22 cellular contexts compared by ENCODE assay signal in genomic region chr4:41510179-41510578, GRCh38. TPM values are rescaled to one million over a fixed set of nuclear protein-coding genes. Genes with fewer than 3 reads are reported as not detected.
"Had no signal": no experiment of that assay in that cellular context is flagged by ENCODE, and none has a peak within 500 bp of the region (broad histone marks: within the 10 kb centered on the region; RNA-seq: fewer than 3 reads in every experiment).

No MANE protein-coding gene starts in this region.

- H3K27me3 ChIP-seq: ovary, stomach, tibial artery, upper lobe of right lung had no signal

- H3K27ac ChIP-seq: ovary, skin epidermis, stomach, upper lobe of right lung had no signal

- ATAC-seq: natural killer cell treated with Interleukin-12 subunit alpha and Interleukin-12 subunit beta and Interleukin-15 and Interleukin-18, amount 100 ng/mL, for 72 hours; sciatic nerve; stimulated activated naive B cell treated with anti-CD40 and anti-IgM and Interleukin-4, amounts not matched to agents 10 μg/mL and 1 μg/mL and 100 μg/mL, for 72 hours; stimulated activated naive CD8-positive, alpha-beta T cell treated with anti-CD3 and anti-CD28 coated beads, Interleukin-15, Interleukin-2, amounts not matched to agents 100 U/mL and 50 U/mL, for 24 hours; upper lobe of right lung had no signal

- H3K4me3 ChIP-seq: left ventricle myocardium inferior, lung, ovary, skin epidermis, stomach, thoracic aorta, tibial artery, upper lobe of right lung had no signal

- H3K36me3 ChIP-seq: left ventricle myocardium inferior, ovary, stomach, thoracic aorta, tibial artery, upper lobe of right lung had no signal

- DNase-seq: immature natural killer cell; kidney; left ventricle myocardium inferior; mesendoderm; naive B cell; ovary; right cardiac atrium; stimulated activated CD4-positive, alpha-beta T cell treated with anti-CD3 and anti-CD28 coated beads, Interleukin-12 subunit alpha, Interleukin-12 subunit beta, amount 100 ng/mL, for 4 hours; stimulated activated CD4-positive, alpha-beta T cell treated with anti-CD3 and anti-CD28 coated beads, Interleukin-15, amount 100 ng/mL, for 24 hours; stimulated activated CD4-positive, alpha-beta T cell treated with anti-CD3 and anti-CD28 coated beads, Interleukin-2, amount 100 ng/mL, for 24 hours; stimulated activated CD4-positive, alpha-beta T cell treated with anti-CD3 and anti-CD28 coated beads, Interleukin-4, amount 100 ng/mL, for 1 hour; stimulated activated naive B cell treated with anti-CD40 and anti-IgM and Interleukin-4, amounts not matched to agents 10 μg/mL and 1 μg/mL and 100 μg/mL, for 72 hours; stimulated activated naive CD8-positive, alpha-beta T cell treated with anti-CD3 and anti-CD28 coated beads, Interleukin-15, Interleukin-2, amounts not matched to agents 100 U/mL and 50 U/mL, for 24 hours; stomach; tibial artery; trophoblast cell; upper lobe of right lung had no signal

- H3K9me3 ChIP-seq: left ventricle myocardium inferior, ovary, stomach, thoracic aorta, tibial artery, upper lobe of right lung had no signal

- H3K4me1 ChIP-seq: stomach had no signal

RNA-seq across cellular contexts. Expression of gene LIMCH1, which starts 27.8 kb away (rescaled TPM):
- total RNA-seq: natural killer cell treated with Interleukin-12 subunit alpha and Interleukin-12 subunit beta and Interleukin-15 and Interleukin-18, amount 100 ng/mL, for 72 hours had no signal
- polyA plus RNA-seq: immature natural killer cell had no signal
